In genomic region chr6:10309826-10310405, GRCh38 we compare ENCODE assay signal across 1 cellular context.
A peak's percentile ranks its signal among the peaks of the same experiment; 100 is the strongest.
TF ChIP-seq lines count a peak whose summit lies in the region.

No MANE protein-coding gene starts in this region.

TF ChIP-seq in HEK293, 187 proteins besides CTCF, POLR2A, EP300 and RAD21 (continued from another document and continues in another):
- TF ChIP-seq, protein P1, sequence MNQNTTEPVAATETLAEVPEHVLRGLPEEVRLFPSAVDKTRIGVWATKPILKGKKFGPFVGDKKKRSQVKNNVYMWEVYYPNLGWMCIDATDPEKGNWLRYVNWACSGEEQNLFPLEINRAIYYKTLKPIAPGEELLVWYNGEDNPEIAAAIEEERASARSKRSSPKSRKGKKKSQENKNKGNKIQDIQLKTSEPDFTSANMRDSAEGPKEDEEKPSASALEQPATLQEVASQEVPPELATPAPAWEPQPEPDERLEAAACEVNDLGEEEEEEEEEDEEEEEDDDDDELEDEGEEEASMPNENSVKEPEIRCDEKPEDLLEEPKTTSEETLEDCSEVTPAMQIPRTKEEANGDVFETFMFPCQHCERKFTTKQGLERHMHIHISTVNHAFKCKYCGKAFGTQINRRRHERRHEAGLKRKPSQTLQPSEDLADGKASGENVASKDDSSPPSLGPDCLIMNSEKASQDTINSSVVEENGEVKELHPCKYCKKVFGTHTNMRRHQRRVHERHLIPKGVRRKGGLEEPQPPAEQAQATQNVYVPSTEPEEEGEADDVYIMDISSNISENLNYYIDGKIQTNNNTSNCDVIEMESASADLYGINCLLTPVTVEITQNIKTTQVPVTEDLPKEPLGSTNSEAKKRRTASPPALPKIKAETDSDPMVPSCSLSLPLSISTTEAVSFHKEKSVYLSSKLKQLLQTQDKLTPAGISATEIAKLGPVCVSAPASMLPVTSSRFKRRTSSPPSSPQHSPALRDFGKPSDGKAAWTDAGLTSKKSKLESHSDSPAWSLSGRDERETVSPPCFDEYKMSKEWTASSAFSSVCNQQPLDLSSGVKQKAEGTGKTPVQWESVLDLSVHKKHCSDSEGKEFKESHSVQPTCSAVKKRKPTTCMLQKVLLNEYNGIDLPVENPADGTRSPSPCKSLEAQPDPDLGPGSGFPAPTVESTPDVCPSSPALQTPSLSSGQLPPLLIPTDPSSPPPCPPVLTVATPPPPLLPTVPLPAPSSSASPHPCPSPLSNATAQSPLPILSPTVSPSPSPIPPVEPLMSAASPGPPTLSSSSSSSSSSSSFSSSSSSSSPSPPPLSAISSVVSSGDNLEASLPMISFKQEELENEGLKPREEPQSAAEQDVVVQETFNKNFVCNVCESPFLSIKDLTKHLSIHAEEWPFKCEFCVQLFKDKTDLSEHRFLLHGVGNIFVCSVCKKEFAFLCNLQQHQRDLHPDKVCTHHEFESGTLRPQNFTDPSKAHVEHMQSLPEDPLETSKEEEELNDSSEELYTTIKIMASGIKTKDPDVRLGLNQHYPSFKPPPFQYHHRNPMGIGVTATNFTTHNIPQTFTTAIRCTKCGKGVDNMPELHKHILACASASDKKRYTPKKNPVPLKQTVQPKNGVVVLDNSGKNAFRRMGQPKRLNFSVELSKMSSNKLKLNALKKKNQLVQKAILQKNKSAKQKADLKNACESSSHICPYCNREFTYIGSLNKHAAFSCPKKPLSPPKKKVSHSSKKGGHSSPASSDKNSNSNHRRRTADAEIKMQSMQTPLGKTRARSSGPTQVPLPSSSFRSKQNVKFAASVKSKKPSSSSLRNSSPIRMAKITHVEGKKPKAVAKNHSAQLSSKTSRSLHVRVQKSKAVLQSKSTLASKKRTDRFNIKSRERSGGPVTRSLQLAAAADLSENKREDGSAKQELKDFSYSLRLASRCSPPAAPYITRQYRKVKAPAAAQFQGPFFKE (tag by site-specific recombination; IDR thresholded peaks at IDR 0.05; ENCODE audit: borderline replicate concordance), result no peak
- peak; percentile 37; the same call in 1 of the 2 replicates for TF ChIP-seq ZNF843 (tag by site-specific recombination; IDR thresholded peaks at IDR 0.05)
- no peak for TF ChIP-seq ZNF530 (tag by site-specific recombination; IDR thresholded peaks at IDR 0.05; ENCODE audit: low read depth)
- no peak for TF ChIP-seq ZNF354C (tag by site-specific recombination; IDR thresholded peaks at IDR 0.05; ENCODE audit: borderline replicate concordance, low read depth)
- no peak for TF ChIP-seq ZNF704 (tag by site-specific recombination; IDR thresholded peaks at IDR 0.05)
- TF ChIP-seq REST (tag by site-specific recombination; IDR thresholded peaks at IDR 0.05), result no peak
- TF ChIP-seq ZNF433 (tag by site-specific recombination; IDR thresholded peaks at IDR 0.05; ENCODE audit: low read depth), result no peak
- TF ChIP-seq ZNF266 (tag by site-specific recombination; IDR thresholded peaks at IDR 0.05; ENCODE audit: low read depth), result no peak
- no peak for TF ChIP-seq ZNF214 (tag by site-specific recombination; IDR thresholded peaks at IDR 0.05; ENCODE audit: borderline replicate concordance)
- TF ChIP-seq ZNF416 (tag by site-specific recombination; IDR thresholded peaks at IDR 0.05), result no peak
- TF ChIP-seq, protein P2, sequence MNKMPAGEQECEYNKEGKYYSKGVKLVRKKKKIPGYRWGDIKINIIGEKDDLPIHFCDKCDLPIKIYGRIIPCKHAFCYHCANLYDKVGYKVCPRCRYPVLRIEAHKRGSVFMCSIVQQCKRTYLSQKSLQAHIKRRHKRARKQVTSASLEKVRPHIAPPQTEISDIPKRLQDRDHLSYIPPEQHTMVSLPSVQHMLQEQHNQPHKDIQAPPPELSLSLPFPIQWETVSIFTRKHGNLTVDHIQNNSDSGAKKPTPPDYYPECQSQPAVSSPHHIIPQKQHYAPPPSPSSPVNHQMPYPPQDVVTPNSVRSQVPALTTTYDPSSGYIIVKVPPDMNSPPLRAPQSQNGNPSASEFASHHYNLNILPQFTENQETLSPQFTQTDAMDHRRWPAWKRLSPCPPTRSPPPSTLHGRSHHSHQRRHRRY (tag by site-specific recombination; IDR thresholded peaks at IDR 0.05), result no peak
- TF ChIP-seq ZNF473 (tag by site-specific recombination; IDR thresholded peaks at IDR 0.05), result no peak
- no peak for TF ChIP-seq ZNF529 (tag by site-specific recombination; IDR thresholded peaks at IDR 0.05; ENCODE audit: insufficient replicate concordance)
- no peak for TF ChIP-seq ZNF114 (tag by site-specific recombination; IDR thresholded peaks at IDR 0.05)
- TF ChIP-seq ZSCAN16 (tag by site-specific recombination; IDR thresholded peaks at IDR 0.05), result 0 out of 2 replicates have a peak, but pooled peaks have one; percentile 46
- TF ChIP-seq, protein P3, sequence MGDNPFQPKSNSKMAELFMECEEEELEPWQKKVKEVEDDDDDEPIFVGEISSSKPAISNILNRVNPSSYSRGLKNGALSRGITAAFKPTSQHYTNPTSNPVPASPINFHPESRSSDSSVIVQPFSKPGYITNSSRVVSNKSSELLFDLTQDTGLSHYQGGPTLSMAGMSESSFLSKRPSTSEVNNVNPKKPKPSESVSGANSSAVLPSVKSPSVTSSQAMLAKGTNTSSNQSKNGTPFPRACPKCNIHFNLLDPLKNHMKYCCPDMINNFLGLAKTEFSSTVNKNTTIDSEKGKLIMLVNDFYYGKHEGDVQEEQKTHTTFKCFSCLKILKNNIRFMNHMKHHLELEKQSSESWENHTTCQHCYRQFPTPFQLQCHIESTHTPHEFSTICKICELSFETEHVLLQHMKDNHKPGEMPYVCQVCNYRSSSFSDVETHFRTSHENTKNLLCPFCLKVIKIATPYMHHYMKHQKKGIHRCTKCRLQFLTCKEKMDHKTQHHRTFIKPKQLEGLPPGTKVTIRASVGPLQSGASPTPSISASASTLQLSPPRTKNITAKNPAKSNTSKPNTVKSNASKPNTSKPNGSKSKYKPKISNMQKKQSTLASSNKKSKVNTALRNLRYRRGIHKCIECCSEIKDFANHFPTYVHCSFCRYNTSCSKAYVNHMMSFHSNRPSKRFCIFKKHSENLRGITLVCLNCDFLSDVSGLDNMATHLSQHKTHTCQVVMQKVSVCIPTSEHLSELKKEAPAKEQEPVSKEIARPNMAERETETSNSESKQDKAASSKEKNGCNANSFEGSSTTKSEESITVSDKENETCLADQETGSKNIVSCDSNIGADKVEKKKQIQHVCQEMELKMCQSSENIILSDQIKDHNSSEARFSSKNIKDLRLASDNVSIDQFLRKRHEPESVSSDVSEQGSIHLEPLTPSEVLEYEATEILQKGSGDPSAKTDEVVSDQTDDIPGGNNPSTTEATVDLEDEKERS (tag by site-specific recombination; IDR thresholded peaks at IDR 0.05), result no peak
- no peak for TF ChIP-seq HOXC10 (CRISPR knock-in tag; IDR thresholded peaks at IDR 0.05)
- TF ChIP-seq ZNF830 (tag by site-specific recombination; IDR thresholded peaks at IDR 0.05; ENCODE audit: low read depth), result no peak
- TF ChIP-seq ZNF658 (tag by site-specific recombination; IDR thresholded peaks at IDR 0.05), result no peak
- no peak for TF ChIP-seq ZNF571 (tag by site-specific recombination; IDR thresholded peaks at IDR 0.05)
- no peak for TF ChIP-seq ZNF311 (tag by site-specific recombination; IDR thresholded peaks at IDR 0.05; ENCODE audit: borderline replicate concordance)
- no peak for TF ChIP-seq ZNF558 (tag by site-specific recombination; IDR thresholded peaks at IDR 0.05)
- TF ChIP-seq ZNF580 (tag by site-specific recombination; IDR thresholded peaks at IDR 0.05), result no peak
- 0 out of 2 replicates have a peak, but pooled peaks have one; percentile 49 for TF ChIP-seq ZBTB1 (tag by site-specific recombination; IDR thresholded peaks at IDR 0.05)
- peak; percentile 16; the same call in 1 of the 2 replicates for TF ChIP-seq TRIM28 (IDR thresholded peaks at IDR 0.05; ENCODE audit: borderline replicate concordance, low read length)
- no peak for TF ChIP-seq ZNF660 (tag by site-specific recombination; IDR thresholded peaks at IDR 0.05)
- no peak for TF ChIP-seq ZNF561 (tag by site-specific recombination; IDR thresholded peaks at IDR 0.05; ENCODE audit: borderline replicate concordance)
- no peak for TF ChIP-seq KLF9 (tag by site-specific recombination; IDR thresholded peaks at IDR 0.05; ENCODE audit: low read depth)
- no peak for TF ChIP-seq ZNF37A (tag by site-specific recombination; IDR thresholded peaks at IDR 0.05)
- TF ChIP-seq, protein P4, sequence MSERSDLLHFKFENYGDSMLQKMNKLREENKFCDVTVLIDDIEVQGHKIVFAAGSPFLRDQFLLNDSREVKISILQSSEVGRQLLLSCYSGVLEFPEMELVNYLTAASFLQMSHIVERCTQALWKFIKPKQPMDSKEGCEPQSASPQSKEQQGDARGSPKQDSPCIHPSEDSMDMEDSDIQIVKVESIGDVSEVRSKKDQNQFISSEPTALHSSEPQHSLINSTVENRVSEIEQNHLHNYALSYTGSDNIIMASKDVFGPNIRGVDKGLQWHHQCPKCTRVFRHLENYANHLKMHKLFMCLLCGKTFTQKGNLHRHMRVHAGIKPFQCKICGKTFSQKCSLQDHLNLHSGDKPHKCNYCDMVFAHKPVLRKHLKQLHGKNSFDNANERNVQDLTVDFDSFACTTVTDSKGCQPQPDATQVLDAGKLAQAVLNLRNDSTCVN (tag by site-specific recombination; optimal IDR thresholded peaks at IDR 0.05), result no peak
- no peak for TF ChIP-seq ZNF404 (tag by site-specific recombination; IDR thresholded peaks at IDR 0.05)
- TF ChIP-seq ZNF2 (tag by site-specific recombination; IDR thresholded peaks at IDR 0.05), result no peak
- no peak for TF ChIP-seq ZNF449 (tag by site-specific recombination; IDR thresholded peaks at IDR 0.05)
- TF ChIP-seq ZNF629 (tag by site-specific recombination; IDR thresholded peaks at IDR 0.05), result no peak; the same call in 1 of the 2 replicates
- TF ChIP-seq ZNF610 (tag by site-specific recombination; IDR thresholded peaks at IDR 0.05; ENCODE audit: borderline replicate concordance), result no peak
- no peak for TF ChIP-seq ZNF555 (tag by site-specific recombination; conservative IDR thresholded peaks at IDR 0.05)
- peak; percentile 58 for TF ChIP-seq FEZF1 (tag by site-specific recombination; IDR thresholded peaks at IDR 0.05)
- TF ChIP-seq PRDM6 (tag by site-specific recombination; IDR thresholded peaks at IDR 0.05), result peak; percentile 94
- TF ChIP-seq ZNF239 (tag by site-specific recombination; IDR thresholded peaks at IDR 0.05), result no peak
- TF ChIP-seq ZFP37 (tag by site-specific recombination; IDR thresholded peaks at IDR 0.05), result no peak
- 0 out of 2 replicates have a peak, but pooled peaks have one; percentile 49 for TF ChIP-seq ZNF600 (tag by site-specific recombination; IDR thresholded peaks at IDR 0.05)
- TF ChIP-seq ZNF157 (tag by site-specific recombination; IDR thresholded peaks at IDR 0.05), result no peak
- TF ChIP-seq SCRT1 (tag by site-specific recombination; IDR thresholded peaks at IDR 0.05; ENCODE audit: borderline replicate concordance), result no peak
- no peak for TF ChIP-seq HOXD13 (CRISPR knock-in tag; IDR thresholded peaks at IDR 0.05; ENCODE audit: borderline replicate concordance)
